Comparison of ENCODE assay signal across 12 cellular contexts in the genomic region with DNA sequence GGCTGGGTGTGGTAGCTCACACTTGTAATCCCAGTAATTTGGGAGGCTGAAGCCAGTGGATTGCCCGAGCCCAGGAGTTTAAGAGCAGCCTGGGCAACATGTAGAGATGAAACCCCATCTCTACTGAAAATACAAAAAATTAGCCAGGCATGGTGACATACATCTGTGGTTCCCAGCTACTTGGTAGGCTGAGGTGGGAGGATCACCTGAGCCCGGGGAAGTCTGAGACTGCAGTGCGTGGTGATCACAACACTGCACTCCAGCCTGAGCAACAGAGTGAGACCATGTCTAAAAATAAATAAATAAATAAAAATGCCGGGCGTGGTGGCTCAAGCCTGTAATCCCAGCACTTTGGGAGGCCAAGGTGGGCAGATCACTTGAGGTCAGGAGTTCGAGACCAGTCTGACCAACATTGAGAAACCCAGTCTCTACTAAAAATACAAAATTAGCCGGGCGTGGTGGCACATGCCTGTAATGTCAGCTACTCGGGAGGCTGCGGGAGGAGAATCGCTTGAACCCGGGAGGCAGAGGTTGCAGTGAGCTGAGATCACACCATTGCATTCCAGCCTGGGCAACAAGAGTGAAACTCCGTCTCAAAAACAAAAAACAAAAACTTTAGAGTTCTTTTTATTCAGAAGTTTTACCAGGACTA. TPM values are rescaled to one million over a fixed set of nuclear protein-coding genes. Genes with fewer than 3 reads are reported as not detected.
DNase-seq lines count a peak whose midpoint lies in the region; ATAC-seq, FAIRE-seq and TF ChIP-seq lines count a peak whose summit lies in the region.
"Not testable (repeated sequence)": the region's sequence is repeated elsewhere in the genome, so short reads cannot be mapped to it uniquely, and the experiment has no call there.
"Had no signal": no experiment of that assay in that cellular context is flagged by ENCODE, and none has a peak within 500 bp of the region (broad histone marks: within the 10 kb centered on the region; RNA-seq: fewer than 3 reads in every experiment).

No MANE protein-coding gene starts in this region.

- peak; percentile 83 for FAIRE-seq in GM19239 (lab: Jason Lieb, UNC)

- H2AFZ ChIP-seq in neural progenitor cell (replicated peaks), result not testable (repeated sequence)

- H3K4me3 Mint-ChIP-seq in activated CD4-positive, alpha-beta T cell treated with anti-CD3 and anti-CD28 coated beads, Interleukin-2, amount 10 ng/mL, durations not matched to agents 24 days and 14 days; neural progenitor cell: not testable (repeated sequence)

- H3K27me3 ChIP-seq in neural progenitor cell, result not testable (repeated sequence)

- not testable (repeated sequence) for TF ChIP-seq CTCF in GM12865 (IDR thresholded peaks at IDR 0.05; ENCODE audit: insufficient read depth, low read depth, low read length, missing control alignments); neural progenitor cell (IDR thresholded peaks at IDR 0.05)

- H3K9me3 Mint-ChIP-seq in activated CD4-positive, alpha-beta T cell treated with anti-CD3 and anti-CD28 coated beads, Interleukin-2, amount 10 ng/mL, durations not matched to agents 24 days and 14 days; neural progenitor cell: not testable (repeated sequence)

- intact Hi-C loops in activated CD4-positive, alpha-beta T cell treated with anti-CD3 and anti-CD28 coated beads, Interleukin-2, amount 10 ng/mL, durations not matched to agents 24 days and 14 days (cut with micrococcal nuclease), result loop anchor here (1.0 kb wide), 1 partner anchor 23 kb away; a partner anchor contains a TSS

- H3K4me1 ChIP-seq in neural progenitor cell, result peaks cover 14% of the 10 kb centered on the region

- H3K79me2 ChIP-seq in neural progenitor cell (ENCODE audit: low read depth), result not testable (repeated sequence)

- peak overlapping the region; percentile 28 for H3K4me2 ChIP-seq in neural progenitor cell

- H3K27ac ChIP-seq in neural progenitor cell, result not testable (repeated sequence)

- not testable (repeated sequence) for H3K36me3 Mint-ChIP-seq in activated CD4-positive, alpha-beta T cell treated with anti-CD3 and anti-CD28 coated beads, Interleukin-2, amount 10 ng/mL, durations not matched to agents 24 days and 14 days (ENCODE audit: low read depth); neural progenitor cell

- not testable (repeated sequence) for H3F3A ChIP-seq in neural progenitor cell (ENCODE audit: low read depth)

- not testable (repeated sequence) for H3K27me3 Mint-ChIP-seq in activated CD4-positive, alpha-beta T cell treated with anti-CD3 and anti-CD28 coated beads, Interleukin-2, amount 10 ng/mL, durations not matched to agents 24 days and 14 days; neural progenitor cell (ENCODE audit: insufficient read depth, low read depth)

- DNase-seq in GM12865 (ENCODE audit: low read depth) (peak; percentile 85), NAMALWA (ENCODE audit: low spot score) (peak; percentile 60)
- not testable (repeated sequence) for DNase-seq in GM19239 (ENCODE audit: insufficient read length, low spot score); activated CD4-positive, alpha-beta T cell treated with anti-CD3 and anti-CD28 coated beads, Interleukin-2, amount 10 ng/mL, durations not matched to agents 24 days and 14 days; neural progenitor cell (ENCODE audit: low spot score)

- ATAC-seq in GM21619 (IDR thresholded peaks at IDR 0.05; ENCODE audit: unreplicated experiment), result peak; percentile 36
- peak; percentile 43 for ATAC-seq in HG02852 (IDR thresholded peaks at IDR 0.05; ENCODE audit: unreplicated experiment)
- ATAC-seq in HG03159 (IDR thresholded peaks at IDR 0.05; ENCODE audit: unreplicated experiment), result peak; percentile 41

- not testable (repeated sequence) for H3K9ac ChIP-seq in neural progenitor cell

- not testable (repeated sequence) for H4K20me1 ChIP-seq in neural progenitor cell (ENCODE audit: low read depth)

- peak overlapping the region; percentile 29 for H3K27ac Mint-ChIP-seq in activated CD4-positive, alpha-beta T cell treated with anti-CD3 and anti-CD28 coated beads, Interleukin-2, amount 10 ng/mL, durations not matched to agents 24 days and 14 days
- H3K27ac Mint-ChIP-seq in neural progenitor cell, result not testable (repeated sequence)

- peak overlapping the region; percentile 12; the same call in 1 of the 2 replicates for H3K4me3 ChIP-seq in GM12865 (ENCODE audit: low read depth, low read length)
- H3K4me3 ChIP-seq in neural progenitor cell, result not testable (repeated sequence)

- peaks cover 26% of the 10 kb centered on the region for H3K4me1 Mint-ChIP-seq in activated CD4-positive, alpha-beta T cell treated with anti-CD3 and anti-CD28 coated beads, Interleukin-2, amount 10 ng/mL, durations not matched to agents 24 days and 14 days
- H3K4me1 Mint-ChIP-seq in neural progenitor cell, result peaks cover 23% of the 10 kb centered on the region

- not testable (repeated sequence) for H3K36me3 ChIP-seq in neural progenitor cell

- H3K9me3 ChIP-seq in neural progenitor cell (ENCODE audit: low read depth), result not testable (repeated sequence)

RNA-seq across cellular contexts. Expression of a gene that starts 20.6 kb away (rescaled TPM):
- 68.9 and 73.9 TPM in 2 replicates for total RNA-seq in activated CD4-positive, alpha-beta T cell treated with anti-CD3 and anti-CD28 coated beads, Interleukin-2, amount 10 ng/mL, durations not matched to agents 24 days and 14 days
- 26.3 and 83.4 TPM in 2 replicates for total RNA-seq in neural progenitor cell (ENCODE audit: low replicate concordance)

RNA-seq across cellular contexts. Expression of a gene that starts 23.2 kb away (rescaled TPM):
- 33.2 and 35.1 TPM in 2 replicates for total RNA-seq in activated CD4-positive, alpha-beta T cell treated with anti-CD3 and anti-CD28 coated beads, Interleukin-2, amount 10 ng/mL, durations not matched to agents 24 days and 14 days
- total RNA-seq in neural progenitor cell (ENCODE audit: low replicate concordance), result not detected in 2 replicates
- total RNA-seq: body of pancreas, chondrocyte, frontal cortex, PC-9 had no signal

RNA-seq across cellular contexts. Expression of a gene that starts 59.7 kb away (rescaled TPM):
- 84.6 and 88.7 TPM in 2 replicates for total RNA-seq in activated CD4-positive, alpha-beta T cell treated with anti-CD3 and anti-CD28 coated beads, Interleukin-2, amount 10 ng/mL, durations not matched to agents 24 days and 14 days
- 29.6 and 41.9 TPM in 2 replicates for total RNA-seq in neural progenitor cell (ENCODE audit: low replicate concordance)

Comparison
In these comparisons a context has a peak if more than half of its experiments do, and no peak if none do; other contexts are left out.
1. RNA of a gene that starts 23.2 kb away (total RNA-seq): 33.2 to 35.1 TPM in activated CD4-positive, alpha-beta T cell treated with anti-CD3 and anti-CD28 coated beads, Interleukin-2, amount 10 ng/mL, durations not matched to agents 24 days and 14 days; not detected in neural progenitor cell; every median in the first group is over 10 times any median in the second.
2. Peak in every context shown above with its lines, with median percentiles within 50 percentile points of each other: ATAC-seq.